In genomic region chr3:62319570-62320243, GRCh38 we compare ENCODE assay signal across 8 cellular contexts. TPM values are rescaled to one million over a fixed set of nuclear protein-coding genes. Genes with fewer than 3 reads are reported as not detected.
A peak's percentile ranks its signal among the peaks of the same experiment; 100 is the strongest.
DNase-seq lines count a peak whose midpoint lies in the region; ATAC-seq lines count a peak whose summit lies in the region.

No MANE protein-coding gene starts in this region.

- WGBS in mesenchymal stem cell = over 99% methylated on average over 5 of the region's 7 CpGs

- no peak for ATAC-seq in stimulated activated naive CD8-positive, alpha-beta T cell treated with anti-CD3 and anti-CD28 coated beads, Interleukin-15, Interleukin-2, amounts not matched to agents 100 U/mL and 50 U/mL, for 24 hours
- ATAC-seq in GM21786 (IDR thresholded peaks at IDR 0.05; ENCODE audit: unreplicated experiment) = no peak

- H3K9me3 ChIP-seq in mesenchymal stem cell (ENCODE audit: control insufficient read depth, low read length) = no peaks in the 10 kb centered on the region

- DNase-seq in stimulated activated naive CD8-positive, alpha-beta T cell treated with anti-CD3 and anti-CD28 coated beads, Interleukin-15, Interleukin-2, amounts not matched to agents 100 U/mL and 50 U/mL, for 24 hours = no peak
- DNase-seq in mesenchymal stem cell (no peak), MV-4-11 (lab: John Stamatoyannopoulos, UW) (no peak), SW 1271 (lab: John Stamatoyannopoulos, UW) (no peak)
- no peak for DNase-seq in central memory CD4-positive, alpha-beta T cell

- no peak overlapping the region for H4K8ac ChIP-seq in mesenchymal stem cell (ENCODE audit: low read length)

- peak overlapping the region; percentile 88 for H3K4me2 ChIP-seq in mesenchymal stem cell (ENCODE audit: low read length, poor library complexity, severe bottlenecking)

- H3K79me1 ChIP-seq in mesenchymal stem cell (replicated peaks; ENCODE audit: low read length, poor library complexity, severe bottlenecking) = peaks cover 4% of the 10 kb centered on the region

- no peak overlapping the region for H3K18ac ChIP-seq in mesenchymal stem cell (ENCODE audit: low read depth in 1 of 2, low read length in 2 of 2)

- peaks cover 12% of the 10 kb centered on the region for H3K9me3 Mint-ChIP-seq in stimulated activated naive CD8-positive, alpha-beta T cell treated with anti-CD3 and anti-CD28 coated beads, Interleukin-15, Interleukin-2, amounts not matched to agents 100 ng/mL and 50 ng/mL, for 24 hours
- peaks cover 4% of the 10 kb centered on the region for H3K9me3 Mint-ChIP-seq in activated naive CD8-positive, alpha-beta T cell (ENCODE audit: low read depth)

- H3K4me3 ChIP-seq in mesenchymal stem cell (ENCODE audit: insufficient read depth in 1 of 2, low read depth in 1 of 2, low read length in 2 of 2) = peak overlapping the region; percentile 63 to 83

- H3K23ac ChIP-seq in mesenchymal stem cell (ENCODE audit: low read length in 2 of 2) = no peak overlapping the region

- H2AK5ac ChIP-seq in mesenchymal stem cell (ENCODE audit: low read length, severe bottlenecking) = no peak overlapping the region

- H3K4me3 Mint-ChIP-seq in stimulated activated naive CD8-positive, alpha-beta T cell treated with anti-CD3 and anti-CD28 coated beads, Interleukin-15, Interleukin-2, amounts not matched to agents 100 ng/mL and 50 ng/mL, for 24 hours = peak overlapping the region; percentile 91
- peak overlapping the region; percentile 92 for H3K4me3 Mint-ChIP-seq in activated naive CD8-positive, alpha-beta T cell

- no peak overlapping the region for H4K91ac ChIP-seq in mesenchymal stem cell (ENCODE audit: low read length)

- no peak overlapping the region for H2BK5ac ChIP-seq in mesenchymal stem cell (ENCODE audit: low read depth, low read length, poor library complexity, severe bottlenecking)

- H3K4me1 Mint-ChIP-seq in stimulated activated naive CD8-positive, alpha-beta T cell treated with anti-CD3 and anti-CD28 coated beads, Interleukin-15, Interleukin-2, amounts not matched to agents 100 ng/mL and 50 ng/mL, for 24 hours (ENCODE audit: low read depth) = peaks cover 11% of the 10 kb centered on the region
- peaks cover 14% of the 10 kb centered on the region for H3K4me1 Mint-ChIP-seq in activated naive CD8-positive, alpha-beta T cell (ENCODE audit: low read depth)

- H3K4me1 ChIP-seq in mesenchymal stem cell (ENCODE audit: control insufficient read depth, insufficient read depth, low read depth, low read length) = peaks cover 2% of the 10 kb centered on the region

- no peaks in the 10 kb centered on the region for H3K27me3 ChIP-seq in mesenchymal stem cell (ENCODE audit: control insufficient read depth in 1 of 2, insufficient read depth in 1 of 2, low read length in 2 of 2)

- H3K27me3 Mint-ChIP-seq in stimulated activated naive CD8-positive, alpha-beta T cell treated with anti-CD3 and anti-CD28 coated beads, Interleukin-15, Interleukin-2, amounts not matched to agents 100 ng/mL and 50 ng/mL, for 24 hours = peaks cover 37% of the 10 kb centered on the region
- H3K27me3 Mint-ChIP-seq in activated naive CD8-positive, alpha-beta T cell = peaks cover 19% of the 10 kb centered on the region

- peaks cover 0 to 14% of the 10 kb centered on the region in 2 experiments for H3K36me3 ChIP-seq in mesenchymal stem cell (ENCODE audit: control insufficient read depth in 1 of 2, insufficient read depth in 2 of 2, low read depth in 1 of 2, low read length in 2 of 2)

- no peak overlapping the region for H3K27ac Mint-ChIP-seq in stimulated activated naive CD8-positive, alpha-beta T cell treated with anti-CD3 and anti-CD28 coated beads, Interleukin-15, Interleukin-2, amounts not matched to agents 100 ng/mL and 50 ng/mL, for 24 hours
- H3K27ac Mint-ChIP-seq in activated naive CD8-positive, alpha-beta T cell = peak overlapping the region; percentile 98

- peaks cover 9% of the 10 kb centered on the region for H3K36me3 Mint-ChIP-seq in stimulated activated naive CD8-positive, alpha-beta T cell treated with anti-CD3 and anti-CD28 coated beads, Interleukin-15, Interleukin-2, amounts not matched to agents 100 ng/mL and 50 ng/mL, for 24 hours (ENCODE audit: low read depth)
- peaks cover 2% of the 10 kb centered on the region for H3K36me3 Mint-ChIP-seq in activated naive CD8-positive, alpha-beta T cell

- no peak overlapping the region for H3K27ac ChIP-seq in mesenchymal stem cell (ENCODE audit: low read length, poor library complexity, severe bottlenecking)

- no peak overlapping the region for H3K14ac ChIP-seq in mesenchymal stem cell (ENCODE audit: low read length in 2 of 2)

- H3K4ac ChIP-seq in mesenchymal stem cell (ENCODE audit: low read depth in 1 of 2, low read length in 2 of 2) = no peak overlapping the region

- no peak overlapping the region for H2BK15ac ChIP-seq in mesenchymal stem cell (ENCODE audit: low read depth, poor library complexity, severe bottlenecking)

- no peak overlapping the region for H2AFZ ChIP-seq in mesenchymal stem cell (ENCODE audit: low read depth, low read length)

- no peak overlapping the region for H3K9ac ChIP-seq in mesenchymal stem cell (ENCODE audit: low read length)

- no peak overlapping the region for H2BK12ac ChIP-seq in mesenchymal stem cell (ENCODE audit: low read length in 2 of 2)

- no peak overlapping the region for H2BK120ac ChIP-seq in mesenchymal stem cell (ENCODE audit: low read depth, low read length)

RNA-seq across cellular contexts. Expression of gene FEZF2, which starts 53.6 kb away (rescaled TPM):
- not detected for polyA plus RNA-seq in mesenchymal stem cell (2013, experiment 1 of 2)
- polyA plus RNA-seq in mesenchymal stem cell (2013, experiment 2 of 2) = not detected
